ENCODE assay signal across 8 cellular contexts in the genomic region with DNA sequence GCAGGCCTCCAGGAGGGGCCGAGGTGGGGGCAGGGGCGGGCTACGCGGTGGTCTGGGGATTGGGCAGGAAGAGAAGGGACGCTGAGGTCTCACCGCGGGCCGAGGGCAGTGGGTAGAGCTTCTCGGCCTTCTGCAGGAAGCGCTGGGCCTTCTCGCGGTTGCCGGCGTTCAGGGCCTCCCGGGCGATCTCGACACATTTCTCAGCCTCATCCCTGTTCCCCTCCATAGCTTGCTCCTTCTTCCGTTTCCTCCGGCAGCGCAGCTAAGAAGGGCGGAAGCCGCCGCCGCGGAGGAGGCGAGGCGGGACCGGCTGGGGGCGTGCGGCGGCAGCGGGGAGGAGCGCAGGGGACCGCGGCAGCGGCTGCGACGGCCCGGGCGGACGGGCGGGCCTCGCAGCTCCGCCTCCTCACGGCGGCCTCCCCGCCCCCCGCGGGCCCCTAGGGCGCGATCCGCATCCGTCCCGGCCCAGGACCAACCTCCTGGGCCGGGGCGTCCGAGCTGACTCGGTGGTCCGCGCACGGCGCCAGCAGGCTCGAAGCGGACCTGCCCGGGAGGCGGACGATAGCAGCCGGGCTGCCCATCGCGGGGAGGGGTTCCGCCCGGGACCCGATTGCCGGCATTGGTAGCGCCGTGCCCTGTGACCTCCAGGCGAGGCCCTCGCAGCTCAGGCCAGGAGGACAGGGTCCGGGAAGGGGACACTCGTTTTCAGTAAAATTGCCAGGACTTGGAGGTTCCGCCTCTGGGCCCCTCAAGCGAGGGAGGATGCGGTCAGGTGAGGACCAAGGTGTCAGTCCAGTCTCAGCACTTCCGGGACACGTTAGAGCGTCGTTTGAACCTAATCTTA. TPM values are rescaled to one million over a fixed set of nuclear protein-coding genes. Genes with fewer than 3 reads are reported as not detected.
A peak's percentile ranks its signal among the peaks of the same experiment; 100 is the strongest.
DNase-seq lines count a peak whose midpoint lies in the region; ATAC-seq and TF ChIP-seq lines count a peak whose summit lies in the region.

Gene DNAJB14, minus strand, starts transcription at position 273 of the 844 bp plus-strand sequence. Its CDS starts 47 bp downstream, at position 226.

- ATAC-seq in GM19438 (IDR thresholded peaks at IDR 0.05; ENCODE audit: low read depth, unreplicated experiment) (peak; percentile 44), HG03571 (IDR thresholded peaks at IDR 0.05; ENCODE audit: unreplicated experiment) (peak; percentile 39)

- POLR2A ChIA-PET in CD8-positive, alpha-beta memory T cell (lab: Charles Lee), result interaction anchor here (0.6 to 3.9 kb wide), 11 partner anchors 19 to 1381 kb away, joined by 3 to 33 read pairs (median 4); partner anchors contain the start of genes ADH5, DAPP1, LAMTOR3 and METAP1
- POLR2A ChIA-PET in PC-9 (lab: Charles Lee; ENCODE audit: unreplicated experiment), result interaction anchor here (0.7 kb wide), 1 partner anchor 382 kb away, joined by 9 read pairs; no protein-coding TSS in a partner anchor

- no peaks in the 10 kb centered on the region for H3K9me2 ChIP-seq in PC-9 (ENCODE audit: insufficient read depth)

- H3K27me3 ChIP-seq in CD8-positive, alpha-beta memory T cell (ENCODE audit: insufficient read depth, low read length, poor library complexity, severe bottlenecking), result no peaks in the 10 kb centered on the region
- H3K27me3 ChIP-seq in PC-9 (ENCODE audit: insufficient read depth, low read depth), result no peaks in the 10 kb centered on the region
- H3K27me3 ChIP-seq in esophagus muscularis mucosa, result no peaks in the 10 kb centered on the region

- BruUV-seq in PC-9 (replicated peaks; lab: Mats Ljungman, UMichigan), result no TSS peak

- peaks cover 62% of the 10 kb centered on the region for H3K4me1 ChIP-seq in CD8-positive, alpha-beta memory T cell (ENCODE audit: insufficient read depth, low read length)
- peaks cover 35% of the 10 kb centered on the region for H3K4me1 ChIP-seq in PC-9 (replicated peaks; ENCODE audit: insufficient read depth)
- H3K4me1 ChIP-seq in esophagus muscularis mucosa, result peaks cover 53 to 69% (median 67%) of the 10 kb centered on the region in 4 donors

- peak within 1 kb of the TSS; percentile 90 for H3K4me3 ChIP-seq in CD8-positive, alpha-beta memory T cell (ENCODE audit: low read length)
- H3K4me3 ChIP-seq in PC-9, result peak within 1 kb of the TSS; percentile 90
- H3K4me3 ChIP-seq in esophagus muscularis mucosa, result peak within 1 kb of the TSS; percentile 91 to 99 (median 96)

- H3K36me3 ChIP-seq in CD8-positive, alpha-beta memory T cell (ENCODE audit: insufficient read depth, low read length), result peaks cover 8% of the 10 kb centered on the region
- H3K36me3 ChIP-seq in PC-9 (ENCODE audit: low read depth), result peaks cover 21% of the 10 kb centered on the region
- peaks cover 0 to 8% (median 2%) of the 10 kb centered on the region in 4 donors for H3K36me3 ChIP-seq in esophagus muscularis mucosa

- H3K4me3 Mint-ChIP-seq in CD8-positive, alpha-beta memory T cell, result peak within 1 kb of the TSS in 6 of 7 donors; percentile 96 to 100 (median 98)
- H3K4me3 Mint-ChIP-seq in activated T-cell treated with anti-CD3 and anti-CD28 coated beads, Interleukin-2, amount 50 U/mL, for 24 hours, result peak within 1 kb of the TSS; percentile 97

- DNase-seq in CD8-positive, alpha-beta memory T cell, result peak; percentile 78 to 86 (median 84)
- DNase-seq in PC-9 (peak; percentile 53 to 72), esophagus muscularis mucosa (ENCODE audit: extremely low spot score) (no peak), myocyte (ENCODE audit: low read depth) (peak; percentile 83)
- DNase-seq in activated T-cell treated with anti-CD3 and anti-CD28 coated beads, Interleukin-2, amount 50 U/mL, for 24 hours, result peak; percentile 88
- DNase-seq in stimulated activated CD8-positive, alpha-beta memory T cell treated with anti-CD3 and anti-CD28 coated beads, Interleukin-7, amount 100 ng/mL, for 48 hours (ENCODE audit: extremely low read depth in 1 of 2, low read depth in 1 of 2), result peak; percentile 60 to 64

- peaks cover 73% of the 10 kb centered on the region for H3K79me2 ChIP-seq in PC-9 (ENCODE audit: low read depth)

- TF ChIP-seq POLR2A in esophagus muscularis mucosa (IDR thresholded peaks at IDR 0.05; ENCODE audit: low read depth), result no peak

- WGBS in esophagus muscularis mucosa, result 0% methylated on average over 16 of the region's 87 CpGs

- no peaks in the 10 kb centered on the region for H3K9me3 ChIP-seq in CD8-positive, alpha-beta memory T cell (ENCODE audit: low read length)
- no peaks in the 10 kb centered on the region for H3K9me3 ChIP-seq in PC-9 (ENCODE audit: insufficient read depth, low read depth)
- no peaks in the 10 kb centered on the region for H3K9me3 ChIP-seq in esophagus muscularis mucosa

- peak within 1 kb of the TSS; percentile 89 for H3K27ac ChIP-seq in CD8-positive, alpha-beta memory T cell (ENCODE audit: low read depth, low read length)
- H3K27ac ChIP-seq in PC-9 (peak within 1 kb of the TSS; percentile 77), esophagus muscularis mucosa (replicated peaks in 1 of 4) (peak within 1 kb of the TSS; percentile 93 to 98 (median 97))

- peaks cover 30% of the 10 kb centered on the region for H3F3A ChIP-seq in PC-9 (ENCODE audit: insufficient read depth, low read depth)

- peak within 1 kb of the TSS; percentile 94 to 99 (median 99) for H3K27ac Mint-ChIP-seq in CD8-positive, alpha-beta memory T cell
- peak within 1 kb of the TSS; percentile 96 for H3K27ac Mint-ChIP-seq in activated T-cell treated with anti-CD3 and anti-CD28 coated beads, Interleukin-2, amount 50 U/mL, for 24 hours

- H3K36me3 Mint-ChIP-seq in CD8-positive, alpha-beta memory T cell, result peaks cover 0 to 31% (median 6%) of the 10 kb centered on the region in 3 donors
- peaks cover 37% of the 10 kb centered on the region for H3K36me3 Mint-ChIP-seq in activated T-cell treated with anti-CD3 and anti-CD28 coated beads, Interleukin-2, amount 50 U/mL, for 24 hours (ENCODE audit: low read depth)

- H4K20me1 ChIP-seq in PC-9 (ENCODE audit: insufficient read depth), result peaks cover 8% of the 10 kb centered on the region

- TF ChIP-seq EP300 in esophagus muscularis mucosa (IDR thresholded peaks at IDR 0.05), result no peak

- CTCF ChIA-PET in CD8-positive, alpha-beta memory T cell (lab: Charles Lee), result interaction anchor here (0.5 to 4.6 kb wide), 6 partner anchors 50 to 952 kb away, joined by 3 to 36 read pairs (median 14); partner anchors contain the start of genes LAMTOR3 and TRMT10A
- CTCF ChIA-PET in PC-9 (lab: Charles Lee), result no interaction called here

- peak within 1 kb of the TSS; percentile 95 for H3K4me2 ChIP-seq in PC-9

- H3K27me3 Mint-ChIP-seq in CD8-positive, alpha-beta memory T cell, result no peaks in the 10 kb centered on the region
- H3K27me3 Mint-ChIP-seq in activated T-cell treated with anti-CD3 and anti-CD28 coated beads, Interleukin-2, amount 50 U/mL, for 24 hours, result no peaks in the 10 kb centered on the region

- H2AFZ ChIP-seq in PC-9, result peak within 1 kb of the TSS; percentile 84

- H3K9me3 Mint-ChIP-seq in CD8-positive, alpha-beta memory T cell, result no peaks in the 10 kb centered on the region
- H3K9me3 Mint-ChIP-seq in activated T-cell treated with anti-CD3 and anti-CD28 coated beads, Interleukin-2, amount 50 U/mL, for 24 hours, result no peaks in the 10 kb centered on the region

- intact Hi-C loops in PC-9 (cut with micrococcal nuclease; ENCODE audit: unreplicated experiment) (loop anchor here (5.0 kb wide), 2 partner anchors 54 to 224 kb away; partner anchors contain the start of gene LAMTOR3), esophagus muscularis mucosa (cut with DNase I) (loop anchor here (2.0 to 10.0 kb wide), 3 partner anchors 52 to 222 kb away; partner anchors contain the start of genes DAPP1 and LAMTOR3)

- TF ChIP-seq CTCF in PC-9 (conservative IDR thresholded peaks at IDR 0.05) (no peak), esophagus muscularis mucosa (IDR thresholded peaks at IDR 0.05) (no peak)

- peaks cover 47 to 58% (median 57%) of the 10 kb centered on the region in 3 donors for H3K4me1 Mint-ChIP-seq in CD8-positive, alpha-beta memory T cell
- H3K4me1 Mint-ChIP-seq in activated T-cell treated with anti-CD3 and anti-CD28 coated beads, Interleukin-2, amount 50 U/mL, for 24 hours (ENCODE audit: low read depth), result peaks cover 49% of the 10 kb centered on the region

RNA-seq across cellular contexts. Expression of gene DNAJB14, which starts in this region (rescaled TPM):
- 10 to 100 TPM; 43.8 to 46.5 TPM for total RNA-seq in CD8-positive, alpha-beta memory T cell
- polyA plus RNA-seq in CD8-positive, alpha-beta memory T cell, result 63.3 TPM
- 27.5 and 28.6 TPM in 2 replicates for total RNA-seq in PC-9 (2021)
- total RNA-seq in esophagus muscularis mucosa, result 10 to 100 TPM; 21.2 to 40.0 (median 33.6) TPM
- 33.1 and 39.7 TPM in 2 replicates for total RNA-seq in myocyte
- 17.2 TPM for polyA plus RNA-seq in myocyte (2012)
